ENCODE assay signal across 9 cellular contexts in genomic region chr22:17767236-17768065, GRCh38. TPM values are rescaled to one million over a fixed set of nuclear protein-coding genes. Genes with fewer than 3 reads are reported as not detected.
DNase-seq lines count a peak whose midpoint lies in the region; ATAC-seq, FAIRE-seq and TF ChIP-seq lines count a peak whose summit lies in the region.
"Had no signal": no experiment of that assay in that cellular context is flagged by ENCODE, and none has a peak within 500 bp of the region (broad histone marks: within the 10 kb centered on the region; RNA-seq: fewer than 3 reads in every experiment).

No MANE protein-coding gene starts in this region.

- H2BK5ac ChIP-seq in mesendoderm (ENCODE audit: low read length), result no peak overlapping the region

- H2AK5ac ChIP-seq in mesendoderm (ENCODE audit: low read length), result no peak overlapping the region

- H3K27ac ChIP-seq in effector memory CD4-positive, alpha-beta T cell (ENCODE audit: insufficient read depth, low read length, poor library complexity, severe bottlenecking), result peak overlapping the region; percentile 59
- no peak overlapping the region for H3K27ac ChIP-seq in mesendoderm (ENCODE audit: low read depth, low read length)
- no peak overlapping the region for H3K27ac ChIP-seq in PC-3 (ENCODE audit: low read length)

- H3K9me2 ChIP-seq in PC-3 (replicated peaks; ENCODE audit: low read length), result no peaks in the 10 kb centered on the region

- H3K4me3 ChIP-seq in effector memory CD4-positive, alpha-beta T cell (ENCODE audit: insufficient read depth, low read depth, low read length, poor library complexity, severe bottlenecking), result no peak overlapping the region
- no peak overlapping the region for H3K4me3 ChIP-seq in mesendoderm (ENCODE audit: low read length)
- no peak overlapping the region for H3K4me3 ChIP-seq in PC-3 (ENCODE audit: low read length)

- no peak overlapping the region for H3K4ac ChIP-seq in mesendoderm (ENCODE audit: low read depth, low read length)

- H3K79me2 ChIP-seq in mesendoderm (ENCODE audit: control insufficient read depth, insufficient read depth, low read length) (peaks cover 7% of the 10 kb centered on the region), PC-3 (ENCODE audit: low read length) (peaks cover 50% of the 10 kb centered on the region)

- peaks cover 25% of the 10 kb centered on the region for H3K4me1 ChIP-seq in effector memory CD4-positive, alpha-beta T cell (ENCODE audit: control insufficient read depth, insufficient read depth, low read length, poor library complexity, severe bottlenecking)
- H3K4me1 ChIP-seq in mesendoderm (ENCODE audit: control insufficient read depth, low read depth, low read length) (no peaks in the 10 kb centered on the region), PC-3 (ENCODE audit: insufficient read depth, low read length) (peaks cover 7% of the 10 kb centered on the region)

- no CpG with 5 or more reads among the region's 14 CpGs for WGBS in mesendoderm (ENCODE audit: extremely low coverage, insufficient coverage, low lambda C conversion rate)

- no peak overlapping the region for H2BK15ac ChIP-seq in mesendoderm (replicated peaks; ENCODE audit: low read depth)

- H2BK120ac ChIP-seq in mesendoderm (ENCODE audit: low read depth, low read length), result no peak overlapping the region

- H4K8ac ChIP-seq in mesendoderm (ENCODE audit: low read depth, low read length), result no peak overlapping the region

- H4K20me1 ChIP-seq in PC-3 (ENCODE audit: low read length), result 0 out of 2 replicates have a peak, but pooled peaks cover 4% of the 10 kb centered on the region

- H3K79me1 ChIP-seq in mesendoderm (ENCODE audit: low read length), result peaks cover 5% of the 10 kb centered on the region

- no TSS peak for BruUV-seq in PC-3 (replicated peaks; lab: Mats Ljungman, UMichigan)

- FAIRE-seq in GM18507 (lab: Jason Lieb, UNC), result peak; percentile 93

- no peak overlapping the region for H3K18ac ChIP-seq in mesendoderm (ENCODE audit: low read length)

- peak; percentile 74 for ATAC-seq in HG02642 (IDR thresholded peaks at IDR 0.05; ENCODE audit: poor library complexity, unreplicated experiment)
- no peak for ATAC-seq in PC-3
- no peak for ATAC-seq in left colon

- DNase-seq in GM18507 (ENCODE audit: extremely low spot score, insufficient read length, low read depth), result no peak
- peak in 3 of 5 experiments; percentile 47 to 93 (median 55) for DNase-seq in T-helper 2 cell
- peak in 1 of 3 donors; percentile 31 for DNase-seq in effector memory CD4-positive, alpha-beta T cell
- no peak for DNase-seq in DMS 273 treated with DMSO at 0.1 percent for 48 hours (lab: John Stamatoyannopoulos, UW)
- DNase-seq in mesendoderm, result no peak
- no peak for DNase-seq in PC-3
- DNase-seq in left colon, result no peak
- DNase-seq: NCI-H187 treated with DMSO at 0.1 percent for 48 hours had no signal

- POLR2A ChIA-PET in PC-3 (lab: Charles Lee; ENCODE audit: unreplicated experiment), result no interaction called here

- intact Hi-C loops in PC-3 (cut with micrococcal nuclease), result no loop called here
- intact Hi-C loops in left colon (cut with DNase I, micrococcal nuclease), result no loop called here

- no peaks in the 10 kb centered on the region for H3F3A ChIP-seq in PC-3 (ENCODE audit: low read length, unreplicated experiment)

- no peaks in the 10 kb centered on the region for H3K36me3 ChIP-seq in effector memory CD4-positive, alpha-beta T cell (ENCODE audit: control insufficient read depth, insufficient read depth, low read length)
- H3K36me3 ChIP-seq in mesendoderm (ENCODE audit: control insufficient read depth, insufficient read depth, low read length), result no peaks in the 10 kb centered on the region
- no peaks in the 10 kb centered on the region for H3K36me3 ChIP-seq in PC-3 (ENCODE audit: low read depth, low read length)

- CTCF ChIA-PET in PC-3 (lab: Charles Lee), result no interaction called here

- H3K9ac ChIP-seq in mesendoderm (ENCODE audit: low read length) (no peak overlapping the region), PC-3 (ENCODE audit: low read length) (no peak overlapping the region)

- no peak for TF ChIP-seq CTCF in PC-3 (conservative IDR thresholded peaks at IDR 0.05; ENCODE audit: low read depth, low read length)

- H2AFZ ChIP-seq in PC-3 (ENCODE audit: low read length), result no peak overlapping the region

- H3K9me3 ChIP-seq in effector memory CD4-positive, alpha-beta T cell (ENCODE audit: control insufficient read depth, low read length), result no peaks in the 10 kb centered on the region
- H3K9me3 ChIP-seq in PC-3 (ENCODE audit: low read length), result no peaks in the 10 kb centered on the region

- no peaks in the 10 kb centered on the region for H3K27me3 ChIP-seq in effector memory CD4-positive, alpha-beta T cell (replicated peaks; ENCODE audit: control insufficient read depth, insufficient read depth, low read length, poor library complexity, severe bottlenecking)
- H3K27me3 ChIP-seq in mesendoderm (ENCODE audit: insufficient read depth, low read length, poor library complexity) (no peaks in the 10 kb centered on the region), PC-3 (ENCODE audit: low read length) (no peaks in the 10 kb centered on the region)

- no peak overlapping the region for H3K23ac ChIP-seq in mesendoderm (ENCODE audit: low read length)

- H3K56ac ChIP-seq in mesendoderm (ENCODE audit: low read length), result no peak overlapping the region

- H3K4me2 ChIP-seq in mesendoderm (ENCODE audit: low read length) (no peak overlapping the region), PC-3 (ENCODE audit: low read length) (no peak overlapping the region)

- H4K5ac ChIP-seq in mesendoderm (ENCODE audit: low read length), result no peak overlapping the region

RNA-seq across cellular contexts. Expression of gene BID, which starts 6.8 kb away (rescaled TPM):
- 59.6 TPM for polyA plus RNA-seq in mesendoderm (2013, experiment 1 of 2)
- 60.0 TPM for polyA plus RNA-seq in mesendoderm (2013, experiment 2 of 2)
- total RNA-seq in PC-3 (2014; rRNA removed) (123 and 129 TPM in 2 replicates), left colon (10 to 100 TPM; 26.5 to 33.2 TPM)

Comparison
In these comparisons a context has a peak if more than half of its experiments do, and no peak if none do; other contexts are left out.
1. DNase-seq: peak in T-helper 2 cell (3 of 5); none in GM18507 (single experiment), DMS 273 treated with DMSO at 0.1 percent for 48 hours (single experiment), mesendoderm (single experiment), PC-3 (single experiment) and left colon (0 of 2).